Comparison of ENCODE assay signal across 13 cellular contexts in genomic region chr19:19171821-19172532, GRCh38. TPM values are rescaled to one million over a fixed set of nuclear protein-coding genes. Genes with fewer than 3 reads are reported as not detected.
DNase-seq lines count a peak whose midpoint lies in the region; ATAC-seq and TF ChIP-seq lines count a peak whose summit lies in the region.
"Had no signal": no experiment of that assay in that cellular context is flagged by ENCODE, and none has a peak within 500 bp of the region (broad histone marks: within the 10 kb centered on the region; RNA-seq: fewer than 3 reads in every experiment).

No MANE protein-coding gene starts in this region.

- 0 out of 2 replicates have a peak, but pooled peaks have one; percentile 34 for TF ChIP-seq POLR2A in Raji (IDR thresholded peaks at IDR 0.05; ENCODE audit: insufficient read depth, low read depth, low read length)

- no peak for TF ChIP-seq CTCF in AG10803 (conservative IDR thresholded peaks at IDR 0.05; ENCODE audit: low read length)

- no peak for ATAC-seq in HG03039 (IDR thresholded peaks at IDR 0.05; ENCODE audit: unreplicated experiment)

- in situ Hi-C loops in KBM-7 (cut with MboI; ENCODE audit: low pct_unique_long_range_greater_than_20kb, low sequenced_read_pairs) = no loop called here

- DNase-seq in AG10803 (ENCODE audit: low read depth) = peak; percentile 56
- peak; percentile 77 for DNase-seq in H4 (ENCODE audit: low spot score)
- DNase-seq in germinal center (ENCODE audit: low spot score) = peak; percentile 34
- no peak for DNase-seq in KBM-7
- no peak for DNase-seq in effector CD8-positive, alpha-beta T cell (lab: John Stamatoyannopoulos, UW)
- DNase-seq in pons (ENCODE audit: low spot score) = no peak
- DNase-seq: CD4-positive, CD25-positive, alpha-beta regulatory T cell; left cardiac atrium; NCI-H1048 had no signal

- no peak overlapping the region for H3K4me3 ChIP-seq in AG10803 (ENCODE audit: low read length)
- H3K4me3 ChIP-seq: right atrium auricular region had no signal

RNA-seq across cellular contexts. Expression of gene MEF2B, which starts 1.9 kb away (rescaled TPM):
- total RNA-seq in H4 (2014; rRNA removed; shearing (Covaris generic)) = 0.27 TPM in 1 of 2 replicates, not detected in the other
- total RNA-seq: epithelial cell of proximal tubule, right atrium auricular region had no signal

RNA-seq across cellular contexts. Expression of gene BORCS8, which starts 20.0 kb away (rescaled TPM):
- total RNA-seq in H4 (2014; rRNA removed; shearing (Covaris generic)) = 19.3 and 26.4 TPM in 2 replicates

RNA-seq across cellular contexts. Expression of gene RFXANK, which starts 20.1 kb away (rescaled TPM):
- 106 and 111 TPM in 2 replicates for total RNA-seq in H4 (2014; rRNA removed; shearing (Covaris generic))

RNA-seq across cellular contexts. Expression of gene NR2C2AP, which starts 31.2 kb away (rescaled TPM):
- total RNA-seq in H4 (2014; rRNA removed; shearing (Covaris generic)) = 48.1 and 50.5 TPM in 2 replicates

RNA-seq across cellular contexts. Expression of gene TMEM161A, which starts 33.7 kb away (rescaled TPM):
- 21.8 and 26.2 TPM in 2 replicates for total RNA-seq in H4 (2014; rRNA removed; shearing (Covaris generic))

Comparison
In these comparisons a context has a peak if more than half of its experiments do, and no peak if none do; other contexts are left out.
1. DNase-seq: peak in AG10803 (single experiment), H4 (single experiment) and germinal center (single experiment); none in KBM-7 (single experiment), effector CD8-positive, alpha-beta T cell (single experiment) and pons (single experiment).